In the genomic region with DNA sequence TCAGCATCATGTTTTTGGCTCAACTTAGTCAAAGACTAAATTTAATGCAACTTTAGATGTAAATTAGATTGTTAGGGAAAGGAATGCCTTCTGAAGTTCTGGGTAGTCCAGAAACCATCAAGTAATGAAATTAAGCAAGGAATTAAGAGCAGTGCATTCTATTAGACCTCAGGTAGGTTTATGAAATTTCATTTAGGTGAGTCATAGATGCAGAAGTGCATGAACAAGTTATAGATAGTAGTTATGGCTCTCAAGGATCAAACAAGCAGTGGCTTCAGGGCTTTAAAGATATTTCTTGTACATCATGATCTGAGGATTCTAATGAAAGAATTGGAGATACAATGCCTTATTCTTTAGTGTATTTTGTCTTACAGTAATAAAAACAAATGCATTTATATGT, we compare ENCODE assay signal across 17 cellular contexts.
"Had no signal": no experiment of that assay in that cellular context is flagged by ENCODE, and none has a peak within 500 bp of the region (broad histone marks: within the 10 kb centered on the region; RNA-seq: fewer than 3 reads in every experiment).

No MANE protein-coding gene starts in this region.

- H3K36me3 Mint-ChIP-seq: mesothelial cell of epicardium, natural killer cell, neural progenitor cell, type B pancreatic cell had no signal

- ATAC-seq: natural killer cell; right cardiac atrium; stimulated activated naive CD8-positive, alpha-beta T cell treated with anti-CD3 and anti-CD28 coated beads, Interleukin-15, Interleukin-2, amounts not matched to agents 100 U/mL and 50 U/mL, for 24 hours had no signal

- H3K4me1 Mint-ChIP-seq: natural killer cell, neural progenitor cell had no signal

- H3K9ac ChIP-seq: neural progenitor cell had no signal

- H3K4me3 Mint-ChIP-seq: mesothelial cell of epicardium, natural killer cell, neural progenitor cell, type B pancreatic cell had no signal

- FAIRE-seq: urothelium cell line had no signal

- H2AFZ ChIP-seq: hepatocyte, neural progenitor cell had no signal

- H3K4me1 ChIP-seq: colonic mucosa, neural progenitor cell, suprapubic skin, thyroid gland had no signal

- DNase-seq: colonic mucosa; foreskin melanocyte; head of caudate nucleus; natural killer cell; nucleus accumbens; ovary; right cardiac atrium; stimulated activated CD4-positive, alpha-beta T cell treated with anti-CD3 and anti-CD28 coated beads, Interleukin-2, amount 100 ng/mL, for 48 hours; stimulated activated naive CD8-positive, alpha-beta T cell treated with anti-CD3 and anti-CD28 coated beads, Interleukin-15, Interleukin-2, amounts not matched to agents 100 U/mL and 50 U/mL, for 24 hours; thyroid gland had no signal

- H3K4me3 ChIP-seq: colonic mucosa, hepatocyte, neural progenitor cell, ovary, smooth muscle cell, suprapubic skin, thyroid gland had no signal

- H3K27me3 Mint-ChIP-seq: type B pancreatic cell had no signal

- H3K27ac Mint-ChIP-seq: mesothelial cell of epicardium, natural killer cell, neural progenitor cell, type B pancreatic cell had no signal

- H3K9me3 ChIP-seq: colonic mucosa, ovary, suprapubic skin, thyroid gland had no signal

- H3K27me3 ChIP-seq: colonic mucosa, hepatocyte, neural progenitor cell, ovary, suprapubic skin, thyroid gland had no signal

- H3K36me3 ChIP-seq: colonic mucosa, neural progenitor cell, ovary, suprapubic skin, thyroid gland had no signal

- H3K27ac ChIP-seq: colonic mucosa, hepatocyte, neural progenitor cell, ovary, suprapubic skin, thyroid gland had no signal

- H3K4me2 ChIP-seq: neural progenitor cell, smooth muscle cell had no signal

- H3K79me2 ChIP-seq: hepatocyte had no signal
